In genomic region chr16:58041628-58041955, GRCh38 we compare ENCODE assay signal across 28 cellular contexts.
"Had no signal": no experiment of that assay in that cellular context is flagged by ENCODE, and none has a peak within 500 bp of the region (broad histone marks: within the 10 kb centered on the region; RNA-seq: fewer than 3 reads in every experiment).

No MANE protein-coding gene starts in this region.

- H3K4me3 ChIP-seq: MG63 had no signal

- H3K27ac ChIP-seq: brain microvascular endothelial cell, WERI-Rb-1 had no signal

- DNase-seq: activated CD4-positive, alpha-beta memory T cell treated with anti-CD3 and anti-CD28 coated beads, Interleukin-2, amount 10 ng/mL, durations not matched to agents 7 days and 5 days; activated CD4-positive, alpha-beta T cell treated with anti-CD3 and anti-CD28 coated beads for 1 hour; activated CD4-positive, alpha-beta T cell treated with anti-CD3 and anti-CD28 coated beads for 48 hours; activated CD4-positive, CD25-positive, alpha-beta regulatory T cell; activated CD8-positive, alpha-beta memory T cell treated with anti-CD3 and anti-CD28 coated beads for 24 hours; activated CD8-positive, alpha-beta memory T cell treated with anti-CD3 and anti-CD28 coated beads, Interleukin-2, amount 10 ng/mL, durations not matched to agents 7 days and 5 days; activated CD8-positive, alpha-beta memory T cell treated with anti-CD3 and anti-CD28 coated beads, Interleukin-2, amount 50 U/mL, for 48 hours; activated effector memory CD4-positive, alpha-beta T cell treated with Interleukin-2 at 50 U/mL for 16 hours; activated naive CD4-positive, alpha-beta T cell treated with anti-CD3 and anti-CD28 coated beads, Interleukin-2, amount 10 ng/mL, durations not matched to agents 7 days and 5 days; activated naive CD8-positive, alpha-beta T cell treated with anti-CD3 and anti-CD28 coated beads for 36 hours; activated T-cell treated with anti-CD3 and anti-CD28 coated beads, Interleukin-2, amount 50 U/mL, for 48 hours; amniotic stem cell; aorta; brain microvascular endothelial cell; Kasumi-1; KG1; MG63; NCI-H1048; NCI-H1105 treated with DMSO at 0.1 percent for 48 hours; NCI-H1436; NCI-H1694; NCI-H2029; NCI-H345; NCI-H524 treated with DMSO at 0.1 percent for 48 hours; SHP77 treated with DMSO at 0.1 percent for 48 hours; T1000; WERI-Rb-1 had no signal

- H3K27me3 ChIP-seq: brain microvascular endothelial cell, MG63 had no signal

- H3K36me3 ChIP-seq: brain microvascular endothelial cell, MG63, WERI-Rb-1 had no signal

- ATAC-seq: activated CD8-positive, alpha-beta memory T cell treated with anti-CD3 and anti-CD28 coated beads, Interleukin-2, amount 10 ng/mL, durations not matched to agents 7 days and 5 days; Panc1 had no signal

- H3K9me3 ChIP-seq: MG63 had no signal
